2 cellular contexts compared by ENCODE assay signal in genomic region chr10:61905837-61906236, GRCh38.
A peak's percentile ranks its signal among the peaks of the same experiment; 100 is the strongest.
TF ChIP-seq lines count a peak whose summit lies in the region.

No MANE protein-coding gene starts in this region.

TF ChIP-seq in HepG2, 621 proteins besides CTCF, POLR2A, EP300 and RAD21:
- TF ChIP-seq FOXK2 (IDR thresholded peaks at IDR 0.05) = no peak
- peak; percentile 77 for TF ChIP-seq ZNF629 (CRISPR knock-in tag; conservative IDR thresholded peaks at IDR 0.05)

TF ChIP-seq in GM12891, 5 proteins besides CTCF, POLR2A, EP300 and RAD21:
- no peak for TF ChIP-seq TAF1 (IDR thresholded peaks at IDR 0.05; ENCODE audit: low read depth, low read length)
- TF ChIP-seq POU2F2 (IDR thresholded peaks at IDR 0.05; ENCODE audit: low read depth, low read length) = no peak
- TF ChIP-seq PAX5 (IDR thresholded peaks at IDR 0.05; ENCODE audit: insufficient read depth, low read length, severe bottlenecking) = no peak
- no peak for TF ChIP-seq SPI1 (IDR thresholded peaks at IDR 0.05; ENCODE audit: low read depth, low read length)
- no peak for TF ChIP-seq POLR2AphosphoS5 (IDR thresholded peaks at IDR 0.05; ENCODE audit: low read depth, low read length)
